Comparison of ENCODE assay signal across 26 cellular contexts in the genomic region with DNA sequence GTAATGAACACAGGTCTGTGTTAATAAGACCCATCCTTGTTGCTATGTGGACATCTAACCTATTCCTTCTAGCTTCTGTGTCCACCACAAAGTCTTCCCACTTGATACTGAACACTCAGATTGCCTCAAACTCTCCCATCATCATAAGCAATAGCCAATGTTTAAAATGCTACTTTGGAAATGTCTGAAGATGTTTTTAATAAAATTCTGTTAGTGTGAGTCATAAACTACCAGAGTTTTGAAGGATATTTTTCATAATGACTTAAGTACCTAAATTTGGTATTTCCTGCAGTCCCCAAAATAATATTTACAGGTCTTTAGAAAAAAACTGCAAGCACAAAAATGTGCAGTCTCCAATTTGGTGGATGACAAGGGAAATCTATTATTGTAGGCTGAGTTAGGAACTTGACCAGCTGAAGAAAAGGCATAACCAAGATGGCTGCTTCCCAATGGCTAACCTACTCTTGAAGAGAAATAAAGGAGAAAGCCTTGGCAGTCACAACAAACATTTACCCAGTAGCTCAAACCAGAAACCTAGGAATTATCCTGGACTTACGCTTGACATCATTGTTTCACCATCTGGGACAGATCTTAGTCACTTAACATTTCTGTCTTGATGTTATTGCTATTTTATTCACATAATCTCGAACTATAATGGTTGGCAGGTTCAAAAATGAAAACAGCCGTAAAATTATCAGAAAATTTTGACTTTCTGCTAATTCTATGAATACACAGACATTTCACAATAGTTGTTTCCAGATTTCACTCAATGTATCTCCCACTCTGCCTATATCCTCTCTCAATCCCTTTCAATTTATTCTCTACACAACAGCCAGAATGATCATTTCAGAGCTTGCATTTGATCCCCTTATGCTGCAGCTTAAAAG.
DNase-seq lines count a peak whose midpoint lies in the region; ATAC-seq and TF ChIP-seq lines count a peak whose summit lies in the region.
"Had no signal": no experiment of that assay in that cellular context is flagged by ENCODE, and none has a peak within 500 bp of the region (broad histone marks: within the 10 kb centered on the region; RNA-seq: fewer than 3 reads in every experiment).

No MANE protein-coding gene starts in this region.

- no peak overlapping the region for H3K9ac ChIP-seq in mammary epithelial cell (ENCODE audit: insufficient read depth, low read length)
- H3K9ac ChIP-seq: BLaER1 had no signal

- H3K27ac ChIP-seq in ACC112 (ENCODE audit: low read depth, low read length) (peak overlapping the region; percentile 41), mammary epithelial cell (ENCODE audit: insufficient read depth, low read depth, low read length) (no peak overlapping the region), psoas muscle (no peak overlapping the region)
- H3K27ac ChIP-seq: BLaER1, pancreas, upper lobe of left lung had no signal

- no peaks in the 10 kb centered on the region for H3K79me2 ChIP-seq in ACC112 (ENCODE audit: control insufficient read depth, insufficient read depth, low read length, unreplicated experiment)
- H3K79me2 ChIP-seq in mammary epithelial cell (ENCODE audit: insufficient read depth, low read length), result no peaks in the 10 kb centered on the region

- peak overlapping the region; percentile 29 for H2AFZ ChIP-seq in ACC112 (ENCODE audit: low read length, unreplicated experiment)
- no peak overlapping the region for H2AFZ ChIP-seq in mammary epithelial cell (ENCODE audit: low read depth, low read length)

- H3K27me3 ChIP-seq in ACC112 (ENCODE audit: insufficient read depth, low read length), result no peaks in the 10 kb centered on the region
- H3K27me3 ChIP-seq in mammary epithelial cell (ENCODE audit: insufficient read depth, low read length), result no peaks in the 10 kb centered on the region
- H3K27me3 ChIP-seq in psoas muscle (ENCODE audit: insufficient read depth in 3 of 3, low read length in 2 of 3), result peaks cover 0 to 2% (median 0%) of the 10 kb centered on the region in 3 donors
- H3K27me3 ChIP-seq: BLaER1, pancreas, upper lobe of left lung had no signal

- CTCF ChIA-PET in mammary epithelial cell (lab: Charles Lee; ENCODE audit: low non-redundant PET), result no interaction called here

- dilution Hi-C loops in mammary epithelial cell (cut with HindIII; ENCODE audit: low sequenced_read_pairs), result no loop called here

- H3K4me3 ChIP-seq in ACC112 (ENCODE audit: low read depth, low read length), result no peak overlapping the region
- H3K4me3 ChIP-seq in HFF-Myc (replicated peaks; ENCODE audit: low read depth, low read length), result no peak overlapping the region
- no peak overlapping the region for H3K4me3 ChIP-seq in astrocyte of the spinal cord (ENCODE audit: low read depth, low read length)
- no peak overlapping the region for H3K4me3 ChIP-seq in mammary epithelial cell (replicated peaks in 1 of 3; ENCODE audit: insufficient read depth in 1 of 3, low read depth in 2 of 3, low read length in 3 of 3)
- H3K4me3 ChIP-seq in psoas muscle, result no peak overlapping the region
- H3K4me3 ChIP-seq: BLaER1, pancreas, upper lobe of left lung had no signal

- BruUV-seq in mammary epithelial cell (replicated peaks; lab: Mats Ljungman, UMichigan), result no TSS peak

- peaks cover 15% of the 10 kb centered on the region for H3K4me1 ChIP-seq in ACC112 (ENCODE audit: control insufficient read depth, insufficient read depth, low read length, unreplicated experiment)
- no peaks in the 10 kb centered on the region for H3K4me1 ChIP-seq in mammary epithelial cell (ENCODE audit: insufficient read depth, low read length)
- no peaks in the 10 kb centered on the region for H3K4me1 ChIP-seq in psoas muscle
- H3K4me1 ChIP-seq: BLaER1, Caco-2 had no signal

- H3K9me3 ChIP-seq in mammary epithelial cell (replicated peaks; ENCODE audit: insufficient read depth, low read length) (no peaks in the 10 kb centered on the region), psoas muscle (no peaks in the 10 kb centered on the region)
- H3K9me3 ChIP-seq: BLaER1, Caco-2, pancreas, upper lobe of left lung had no signal

- 89% methylated on average over 3 of the region's 3 CpGs for WGBS in mammary epithelial cell (ENCODE audit: low coverage, missing lambda C conversion rate)
- 84 to 87% (median 85%) methylated on average over 3 of the region's 3 CpGs for WGBS in psoas muscle, 3 donors

- DNase-seq in HFF-Myc (ENCODE audit: extremely low read depth, low read depth) (peak; percentile 15), astrocyte of the spinal cord (ENCODE audit: low read depth, low spot score) (peak; percentile 58), fibroblast of peridontal ligament (ENCODE audit: extremely low read depth) (peak; percentile 82), mammary epithelial cell (no peak), psoas muscle (no peak), NCI-H345 treated with DMSO at 0.1 percent for 48 hours (lab: John Stamatoyannopoulos, UW; ENCODE audit: unreplicated experiment) (no peak)
- DNase-seq: 8988T; activated CD4-positive, alpha-beta T cell treated with anti-CD3 and anti-CD28 coated beads for 4 hours; activated naive CD4-positive, alpha-beta T cell treated with anti-CD3 and anti-CD28 coated beads, Interleukin-2, amount 10 ng/mL, durations not matched to agents 7 days and 5 days; activated T-cell treated with anti-CD3 and anti-CD28 coated beads, Interleukin-2, amount 50 U/mL, for 72 hours; anterior cingulate cortex; Caco-2; central memory CD4-positive, alpha-beta T cell; H9; naive thymus-derived CD8-positive, alpha-beta T cell; NCI-H748 treated with DMSO at 0.1 percent for 48 hours; OCI-M1; pancreas; right cardiac atrium; stimulated activated CD8-positive, alpha-beta memory T cell treated with anti-CD3 and anti-CD28 coated beads, Interleukin-4, amount 100 ng/mL, for 48 hours; T-cell; upper lobe of left lung had no signal

- H3K4me2 ChIP-seq in mammary epithelial cell (ENCODE audit: insufficient read depth, low read depth, low read length), result no peak overlapping the region
- H3K4me2 ChIP-seq: BLaER1 had no signal

- no peak for ATAC-seq in psoas muscle
- ATAC-seq in GM19467 (IDR thresholded peaks at IDR 0.05; ENCODE audit: unreplicated experiment), result no peak
- ATAC-seq: activated T-cell treated with anti-CD3 and anti-CD28 coated beads, Interleukin-2, amount 50 U/mL, for 72 hours; naive thymus-derived CD8-positive, alpha-beta T cell; pancreas; right cardiac atrium; Right ventricle myocardium inferior; T-cell had no signal

- intact Hi-C loops in mammary epithelial cell (cut with micrococcal nuclease) (no loop called here), psoas muscle (cut with DNase I) (no loop called here)

- no peak for TF ChIP-seq CTCF in HFF-Myc (IDR thresholded peaks at IDR 0.05; ENCODE audit: low read depth, low read length, missing control alignments)
- no peak for TF ChIP-seq CTCF in astrocyte of the spinal cord (IDR thresholded peaks at IDR 0.05; ENCODE audit: low read depth, low read length)
- TF ChIP-seq CTCF in mammary epithelial cell (conservative IDR thresholded peaks at IDR 0.05 in 1 of 2, IDR thresholded peaks at IDR 0.05 in 1 of 2; ENCODE audit: extremely low read depth in 1 of 2, insufficient read depth in 1 of 2, low read depth in 1 of 2, low read length in 2 of 2), result no peak
- no peak for TF ChIP-seq CTCF in psoas muscle (IDR thresholded peaks at IDR 0.05)

- no peaks in the 10 kb centered on the region for H4K20me1 ChIP-seq in mammary epithelial cell (ENCODE audit: insufficient read depth, low read length)
- H4K20me1 ChIP-seq: BLaER1 had no signal

- in situ Hi-C loops in astrocyte of the spinal cord (cut with HindIII; ENCODE audit: low sequenced_read_pairs) (no loop called here), mammary epithelial cell (cut with MboI; ENCODE audit: low sequenced_read_pairs in 2 of 2) (no loop called here)

- H3K36me3 ChIP-seq in ACC112 (ENCODE audit: insufficient read depth, low read length) (no peaks in the 10 kb centered on the region), mammary epithelial cell (ENCODE audit: insufficient read depth, low read length) (no peaks in the 10 kb centered on the region), psoas muscle (ENCODE audit: insufficient read depth in 1 of 2, low read depth in 1 of 2) (no peaks in the 10 kb centered on the region)
- H3K36me3 ChIP-seq: BLaER1, pancreas, upper lobe of left lung had no signal

Comparison
In these comparisons a context has a peak if more than half of its experiments do, and no peak if none do; other contexts are left out.
1. DNase-seq: peak in HFF-Myc (single experiment), astrocyte of the spinal cord (single experiment) and fibroblast of peridontal ligament (single experiment); none in mammary epithelial cell (single experiment), psoas muscle (0 of 2) and NCI-H345 treated with DMSO at 0.1 percent for 48 hours (single experiment).